ENCODE assay signal across 22 cellular contexts in genomic region chr1:172118618-172119017, GRCh38.
DNase-seq lines count a peak whose midpoint lies in the region; ATAC-seq lines count a peak whose summit lies in the region.
"Had no signal": no experiment of that assay in that cellular context is flagged by ENCODE, and none has a peak within 500 bp of the region (broad histone marks: within the 10 kb centered on the region; RNA-seq: fewer than 3 reads in every experiment).

No MANE protein-coding gene starts in this region.

- H3K27me3 Mint-ChIP-seq in activated naive CD4-positive, alpha-beta T cell treated with anti-CD3 and anti-CD28 coated beads, Interleukin-2, amount 50 U/mL, for 24 hours, result no peaks in the 10 kb centered on the region
- no peaks in the 10 kb centered on the region for H3K27me3 Mint-ChIP-seq in stimulated activated memory B cell treated with anti-CD40 and anti-IgM and Interleukin-4, amounts not matched to agents 10 μg/mL and 1 μg/mL and 100 μg/mL, for 72 hours

- peak overlapping the region; percentile 15 for H3K27ac Mint-ChIP-seq in activated naive CD4-positive, alpha-beta T cell treated with anti-CD3 and anti-CD28 coated beads, Interleukin-2, amount 50 U/mL, for 24 hours
- H3K27ac Mint-ChIP-seq in stimulated activated memory B cell treated with anti-CD40 and anti-IgM and Interleukin-4, amounts not matched to agents 10 μg/mL and 1 μg/mL and 100 μg/mL, for 72 hours, result peak overlapping the region; percentile 48
- H3K27ac Mint-ChIP-seq: H9, HFFc6 had no signal

- peaks cover 2% of the 10 kb centered on the region for H3K36me3 Mint-ChIP-seq in activated naive CD4-positive, alpha-beta T cell treated with anti-CD3 and anti-CD28 coated beads, Interleukin-2, amount 50 U/mL, for 24 hours
- peaks cover 14% of the 10 kb centered on the region for H3K36me3 Mint-ChIP-seq in stimulated activated memory B cell treated with anti-CD40 and anti-IgM and Interleukin-4, amounts not matched to agents 10 μg/mL and 1 μg/mL and 100 μg/mL, for 72 hours

- H3K4me1 Mint-ChIP-seq in activated naive CD4-positive, alpha-beta T cell treated with anti-CD3 and anti-CD28 coated beads, Interleukin-2, amount 50 U/mL, for 24 hours, result peaks cover 26% of the 10 kb centered on the region
- peaks cover 17% of the 10 kb centered on the region for H3K4me1 Mint-ChIP-seq in stimulated activated memory B cell treated with anti-CD40 and anti-IgM and Interleukin-4, amounts not matched to agents 10 μg/mL and 1 μg/mL and 100 μg/mL, for 72 hours

- no peaks in the 10 kb centered on the region for H3K9me3 Mint-ChIP-seq in activated naive CD4-positive, alpha-beta T cell treated with anti-CD3 and anti-CD28 coated beads, Interleukin-2, amount 50 U/mL, for 24 hours
- peaks cover 6% of the 10 kb centered on the region for H3K9me3 Mint-ChIP-seq in stimulated activated memory B cell treated with anti-CD40 and anti-IgM and Interleukin-4, amounts not matched to agents 10 μg/mL and 1 μg/mL and 100 μg/mL, for 72 hours
- H3K9me3 Mint-ChIP-seq: H9, HFFc6 had no signal

- no peak for ATAC-seq in stimulated activated memory B cell treated with anti-CD40 and anti-IgM and Interleukin-4, amounts not matched to agents 10 μg/mL and 1 μg/mL and 100 μg/mL, for 72 hours

- DNase-seq in NCI-H1092 (lab: John Stamatoyannopoulos, UW), result peak; percentile 3
- DNase-seq in NCI-H1092 treated with DMSO at 0.1 percent for 48 hours (lab: John Stamatoyannopoulos, UW), result no peak
- no peak for DNase-seq in activated naive CD4-positive, alpha-beta T cell treated with Interleukin-2 at 50 U/mL for 16 hours
- peak; percentile 24 for DNase-seq in SK-N-DZ (ENCODE audit: low spot score)
- DNase-seq in HuH-7 (ENCODE audit: low spot score), result no peak
- DNase-seq in activated CD4-positive, alpha-beta T cell treated with anti-CD3 and anti-CD28 coated beads for 4 hours, result no peak
- DNase-seq: 8988T, AML-193, DMS79, H9, HFFc6, MM.1S, NCI-H1048, NCI-H1436 treated with DMSO at 0.1 percent for 48 hours, NCI-H2029, NCI-H2171, NCI-H524 treated with DMSO at 0.1 percent for 48 hours, NCI-H82, OCI-M1, SJCRH30 had no signal

- no peak overlapping the region for H3K4me3 Mint-ChIP-seq in activated naive CD4-positive, alpha-beta T cell treated with anti-CD3 and anti-CD28 coated beads, Interleukin-2, amount 50 U/mL, for 24 hours
- no peak overlapping the region for H3K4me3 Mint-ChIP-seq in stimulated activated memory B cell treated with anti-CD40 and anti-IgM and Interleukin-4, amounts not matched to agents 10 μg/mL and 1 μg/mL and 100 μg/mL, for 72 hours
- H3K4me3 Mint-ChIP-seq: H9, HFFc6 had no signal

Comparison
In these comparisons a context has a peak if more than half of its experiments do, and no peak if none do; other contexts are left out.
1. DNase-seq: peak in NCI-H1092 (single experiment) and SK-N-DZ (single experiment); none in NCI-H1092 treated with DMSO at 0.1 percent for 48 hours (single experiment), activated naive CD4-positive, alpha-beta T cell treated with Interleukin-2 at 50 U/mL for 16 hours (single experiment), HuH-7 (single experiment) and activated CD4-positive, alpha-beta T cell treated with anti-CD3 and anti-CD28 coated beads for 4 hours (0 of 2).